ENCODE assay signal across 29 cellular contexts in the genomic region with DNA sequence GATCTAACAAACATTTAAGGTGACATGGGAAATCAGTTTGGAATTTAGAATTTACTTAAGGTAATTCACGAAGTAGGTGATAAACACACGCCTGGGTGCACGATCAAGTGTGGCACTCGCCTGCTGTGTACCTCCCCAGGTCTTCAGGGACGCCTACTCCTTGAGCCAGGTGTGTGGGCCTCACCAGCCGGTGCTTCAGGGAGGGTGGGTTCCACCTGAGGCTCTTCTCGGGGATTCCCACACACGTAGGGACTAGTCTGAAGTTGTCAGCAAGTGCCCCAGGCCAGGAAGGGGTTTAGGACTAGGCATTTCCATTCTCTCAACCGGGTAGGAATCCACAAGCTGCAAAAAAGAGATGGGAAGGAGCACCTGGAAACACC. TPM values are rescaled to one million over a fixed set of nuclear protein-coding genes. Genes with fewer than 3 reads are reported as not detected.
A peak's percentile ranks its signal among the peaks of the same experiment; 100 is the strongest.
DNase-seq lines count a peak whose midpoint lies in the region; ATAC-seq, FAIRE-seq and TF ChIP-seq lines count a peak whose summit lies in the region.
"Had no signal": no experiment of that assay in that cellular context is flagged by ENCODE, and none has a peak within 500 bp of the region (broad histone marks: within the 10 kb centered on the region; RNA-seq: fewer than 3 reads in every experiment).

No MANE protein-coding gene starts in this region.

- FAIRE-seq in D721Med (lab: Jason Lieb, UNC) = no peak
- FAIRE-seq: H54, islet of Langerhans, small intestine had no signal

- no peak for DNase-seq in activated CD4-positive, alpha-beta T cell treated with anti-CD3 and anti-CD28 coated beads, Interleukin-2, amount 10 ng/mL, durations not matched to agents 24 days and 14 days
- DNase-seq in activated CD4-positive, alpha-beta T cell treated with anti-CD3 and anti-CD28 coated beads for 48 hours = no peak
- DNase-seq in CD4-positive, CD25-positive, alpha-beta regulatory T cell = no peak
- no peak for DNase-seq in activated CD8-positive, alpha-beta T cell treated with anti-CD3 and anti-CD28 coated beads, Interleukin-2, amount 10 ng/mL, durations not matched to agents 7 days and 5 days
- DNase-seq in naive thymus-derived CD8-positive, alpha-beta T cell = no peak
- DNase-seq in uterus (no peak), D721Med (ENCODE audit: insufficient read length, low spot score) (no peak)
- DNase-seq: activated CD4-positive, alpha-beta T cell treated with anti-CD3 and anti-CD28 coated beads for 4 hours; central memory CD4-positive, alpha-beta T cell; cortex of kidney; DMS153; MM.1S; NCI-H1105 treated with DMSO at 0.1 percent for 48 hours; NCI-H2029; NCI-H226; NCI-H526 treated with DMSO at 0.1 percent for 48 hours; NK-92 treated with Interleukin-12 subunit alpha and Interleukin-12 subunit beta, amount 100 ng/mL, for 24 hours; small intestine; upper lobe of right lung had no signal

- ATAC-seq in CD4-positive, CD25-positive, alpha-beta regulatory T cell (ENCODE audit: low read depth in 2 of 2) = no peak
- no peak for ATAC-seq in activated CD8-positive, alpha-beta T cell treated with anti-CD3 and anti-CD28 coated beads, Interleukin-2, amount 10 ng/mL, durations not matched to agents 7 days and 5 days
- ATAC-seq in naive thymus-derived CD8-positive, alpha-beta T cell = peak in 1 of 2 donors; percentile 29
- ATAC-seq in GM18519 (IDR thresholded peaks at IDR 0.05; ENCODE audit: low FRiP score, unreplicated experiment) = no peak
- ATAC-seq: left lung, Right ventricle myocardium inferior had no signal

- no peak for TF ChIP-seq CTCF in uterus (IDR thresholded peaks at IDR 0.05)
- TF ChIP-seq CTCF in D721Med (IDR thresholded peaks at IDR 0.05; ENCODE audit: insufficient read depth, missing control alignments) = no peak

- POLR2A ChIA-PET in activated CD8-positive, alpha-beta T cell treated with anti-CD3 and anti-CD28 coated beads, Interleukin-2, amount 10 ng/mL, durations not matched to agents 7 days and 5 days (lab: Charles Lee) = no interaction called here
- POLR2A ChIA-PET in naive thymus-derived CD8-positive, alpha-beta T cell (lab: Charles Lee) = interaction anchor here (1.0 to 1.1 kb wide), 2 partner anchors 11 to 37 kb away, joined by 4 read pairs; no protein-coding TSS in a partner anchor

- H3K4me3 ChIP-seq in CD4-positive, CD25-positive, alpha-beta regulatory T cell (ENCODE audit: low read depth, low read length) = no peak overlapping the region
- H3K4me3 ChIP-seq in uterus = no peak overlapping the region
- H3K4me3 ChIP-seq: left lung, neural progenitor cell, right atrium auricular region, upper lobe of right lung had no signal

- no peaks in the 10 kb centered on the region for H3K9me3 Mint-ChIP-seq in activated CD4-positive, alpha-beta T cell treated with anti-CD3 and anti-CD28 coated beads, Interleukin-2, amount 10 ng/mL, durations not matched to agents 24 days and 14 days
- H3K9me3 Mint-ChIP-seq in CD4-positive, CD25-positive, alpha-beta regulatory T cell = no peaks in the 10 kb centered on the region
- no peaks in the 10 kb centered on the region for H3K9me3 Mint-ChIP-seq in activated CD8-positive, alpha-beta T cell treated with anti-CD3 and anti-CD28 coated beads, Interleukin-2, amount 10 ng/mL, durations not matched to agents 7 days and 5 days (ENCODE audit: insufficient read depth)
- H3K9me3 Mint-ChIP-seq in naive thymus-derived CD8-positive, alpha-beta T cell = no peaks in the 10 kb centered on the region
- H3K9me3 Mint-ChIP-seq: memory B cell, neural progenitor cell had no signal

- H3K9me3 ChIP-seq in CD4-positive, CD25-positive, alpha-beta regulatory T cell (ENCODE audit: control insufficient read depth in 2 of 2, low read length in 2 of 2) = no peaks in the 10 kb centered on the region
- H3K9me3 ChIP-seq in uterus = no peaks in the 10 kb centered on the region
- H3K9me3 ChIP-seq: left lung, right atrium auricular region, upper lobe of right lung had no signal

- CTCF ChIA-PET in activated CD8-positive, alpha-beta T cell treated with anti-CD3 and anti-CD28 coated beads, Interleukin-2, amount 10 ng/mL, durations not matched to agents 7 days and 5 days (lab: Charles Lee) = interaction anchor here (1.0 to 8.5 kb wide), 7 partner anchors 15 to 172 kb away, joined by 3 to 294 read pairs (median 6); partner anchors contain the start of genes FDXR, GRIN2C and RAB37

- H3K27me3 ChIP-seq in CD4-positive, CD25-positive, alpha-beta regulatory T cell (ENCODE audit: control insufficient read depth, insufficient read depth, low read length) = no peaks in the 10 kb centered on the region
- H3K27me3 ChIP-seq in uterus = no peaks in the 10 kb centered on the region
- H3K27me3 ChIP-seq: left lung, neural progenitor cell, right atrium auricular region, upper lobe of right lung had no signal

- peak overlapping the region; percentile 39 for H3K27ac Mint-ChIP-seq in activated CD4-positive, alpha-beta T cell treated with anti-CD3 and anti-CD28 coated beads, Interleukin-2, amount 10 ng/mL, durations not matched to agents 24 days and 14 days
- H3K27ac Mint-ChIP-seq in CD4-positive, CD25-positive, alpha-beta regulatory T cell = peak overlapping the region in 2 of 3 donors; percentile 31 to 74
- peak overlapping the region; percentile 80 for H3K27ac Mint-ChIP-seq in activated CD8-positive, alpha-beta T cell treated with anti-CD3 and anti-CD28 coated beads, Interleukin-2, amount 10 ng/mL, durations not matched to agents 7 days and 5 days
- peak overlapping the region; percentile 56 to 95 (median 88) for H3K27ac Mint-ChIP-seq in naive thymus-derived CD8-positive, alpha-beta T cell
- H3K27ac Mint-ChIP-seq: memory B cell, neural progenitor cell had no signal

- no peaks in the 10 kb centered on the region for H3K27me3 Mint-ChIP-seq in activated CD4-positive, alpha-beta T cell treated with anti-CD3 and anti-CD28 coated beads, Interleukin-2, amount 10 ng/mL, durations not matched to agents 24 days and 14 days
- H3K27me3 Mint-ChIP-seq in CD4-positive, CD25-positive, alpha-beta regulatory T cell = no peaks in the 10 kb centered on the region
- no peaks in the 10 kb centered on the region for H3K27me3 Mint-ChIP-seq in activated CD8-positive, alpha-beta T cell treated with anti-CD3 and anti-CD28 coated beads, Interleukin-2, amount 10 ng/mL, durations not matched to agents 7 days and 5 days (ENCODE audit: low read depth)
- H3K27me3 Mint-ChIP-seq in naive thymus-derived CD8-positive, alpha-beta T cell = no peaks in the 10 kb centered on the region
- H3K27me3 Mint-ChIP-seq: memory B cell had no signal

- H3K27ac ChIP-seq in CD4-positive, CD25-positive, alpha-beta regulatory T cell (ENCODE audit: insufficient read depth, low read length, poor library complexity, severe bottlenecking) = no peak overlapping the region
- H3K27ac ChIP-seq in uterus = no peak overlapping the region
- H3K27ac ChIP-seq: HL-60, left lung, neural progenitor cell, right atrium auricular region, upper lobe of right lung had no signal

- H3K36me3 ChIP-seq in CD4-positive, CD25-positive, alpha-beta regulatory T cell (ENCODE audit: control insufficient read depth, insufficient read depth, low read length) = peaks cover 15% of the 10 kb centered on the region
- H3K36me3 ChIP-seq in uterus = no peaks in the 10 kb centered on the region
- H3K36me3 ChIP-seq: neural progenitor cell, upper lobe of right lung had no signal

- intact Hi-C loops in activated CD4-positive, alpha-beta T cell treated with anti-CD3 and anti-CD28 coated beads, Interleukin-2, amount 10 ng/mL, durations not matched to agents 24 days and 14 days (cut with micrococcal nuclease) = no loop called here
- intact Hi-C loops in uterus (cut with DNase I; ENCODE audit: low total_unique reads) = no loop called here

- no peak for TF ChIP-seq POLR2A in uterus (IDR thresholded peaks at IDR 0.05)

- H3K4me1 Mint-ChIP-seq in activated CD4-positive, alpha-beta T cell treated with anti-CD3 and anti-CD28 coated beads, Interleukin-2, amount 10 ng/mL, durations not matched to agents 24 days and 14 days = peaks cover 50% of the 10 kb centered on the region
- peaks cover 7 to 58% (median 13%) of the 10 kb centered on the region in 4 donors for H3K4me1 Mint-ChIP-seq in CD4-positive, CD25-positive, alpha-beta regulatory T cell
- peaks cover 71% of the 10 kb centered on the region for H3K4me1 Mint-ChIP-seq in activated CD8-positive, alpha-beta T cell treated with anti-CD3 and anti-CD28 coated beads, Interleukin-2, amount 10 ng/mL, durations not matched to agents 7 days and 5 days (ENCODE audit: low read depth)
- H3K4me1 Mint-ChIP-seq in naive thymus-derived CD8-positive, alpha-beta T cell = peaks cover 29 to 74% (median 63%) of the 10 kb centered on the region in 4 donors
- H3K4me1 Mint-ChIP-seq: neural progenitor cell had no signal

- peaks cover 38% of the 10 kb centered on the region for H3K36me3 Mint-ChIP-seq in activated CD4-positive, alpha-beta T cell treated with anti-CD3 and anti-CD28 coated beads, Interleukin-2, amount 10 ng/mL, durations not matched to agents 24 days and 14 days (ENCODE audit: low read depth)
- H3K36me3 Mint-ChIP-seq in CD4-positive, CD25-positive, alpha-beta regulatory T cell = peaks cover 14% of the 10 kb centered on the region
- peaks cover 50% of the 10 kb centered on the region for H3K36me3 Mint-ChIP-seq in activated CD8-positive, alpha-beta T cell treated with anti-CD3 and anti-CD28 coated beads, Interleukin-2, amount 10 ng/mL, durations not matched to agents 7 days and 5 days (ENCODE audit: low read depth)
- H3K36me3 Mint-ChIP-seq in naive thymus-derived CD8-positive, alpha-beta T cell = peaks cover 0 to 29% (median 3%) of the 10 kb centered on the region in 3 donors
- H3K36me3 Mint-ChIP-seq: neural progenitor cell had no signal

- peak overlapping the region; percentile 41 for H3K4me3 Mint-ChIP-seq in activated CD4-positive, alpha-beta T cell treated with anti-CD3 and anti-CD28 coated beads, Interleukin-2, amount 10 ng/mL, durations not matched to agents 24 days and 14 days
- no peak overlapping the region for H3K4me3 Mint-ChIP-seq in CD4-positive, CD25-positive, alpha-beta regulatory T cell
- no peak overlapping the region for H3K4me3 Mint-ChIP-seq in activated CD8-positive, alpha-beta T cell treated with anti-CD3 and anti-CD28 coated beads, Interleukin-2, amount 10 ng/mL, durations not matched to agents 7 days and 5 days
- H3K4me3 Mint-ChIP-seq in naive thymus-derived CD8-positive, alpha-beta T cell = peak overlapping the region in 8 of 10 donors; percentile 4 to 74 (median 53)
- H3K4me3 Mint-ChIP-seq: memory B cell, neural progenitor cell had no signal

- H3K4me1 ChIP-seq in CD4-positive, CD25-positive, alpha-beta regulatory T cell (ENCODE audit: control insufficient read depth, insufficient read depth, low read length, poor library complexity, severe bottlenecking) = peaks cover 11% of the 10 kb centered on the region
- no peaks in the 10 kb centered on the region for H3K4me1 ChIP-seq in uterus
- H3K4me1 ChIP-seq: neural progenitor cell had no signal

RNA-seq across cellular contexts. Expression of gene NAT9, which starts 9.8 kb away (rescaled TPM):
- 62.7 and 67.6 TPM in 2 replicates for total RNA-seq in activated CD4-positive, alpha-beta T cell treated with anti-CD3 and anti-CD28 coated beads, Interleukin-2, amount 10 ng/mL, durations not matched to agents 24 days and 14 days
- total RNA-seq in CD4-positive, CD25-positive, alpha-beta regulatory T cell = 35.4 TPM
- polyA plus RNA-seq in CD4-positive, CD25-positive, alpha-beta regulatory T cell = 10 to 100 TPM; 16.2 to 22.0 (median 17.7) TPM
- 10 to 100 TPM; 28.3 to 30.7 TPM for total RNA-seq in activated CD8-positive, alpha-beta T cell treated with anti-CD3 and anti-CD28 coated beads, Interleukin-2, amount 10 ng/mL, durations not matched to agents 7 days and 5 days
- total RNA-seq in naive thymus-derived CD8-positive, alpha-beta T cell = 10 to 100 TPM; 66.5 to 71.5 TPM
- 10 to 100 TPM in 2 of 3 donors, 1 to 10 TPM in 1; 9.8 to 28.3 (median 20.2) TPM for polyA plus RNA-seq in naive thymus-derived CD8-positive, alpha-beta T cell
- total RNA-seq in uterus = 10 to 100 TPM in 3 of 4 donors, 1 to 10 TPM in 1; 5.4 to 53.3 (median 33.9) TPM

RNA-seq across cellular contexts. Expression of gene NHERF1, which starts 37.5 kb away (rescaled TPM):
- total RNA-seq in activated CD4-positive, alpha-beta T cell treated with anti-CD3 and anti-CD28 coated beads, Interleukin-2, amount 10 ng/mL, durations not matched to agents 24 days and 14 days = 134 and 138 TPM in 2 replicates
- total RNA-seq in CD4-positive, CD25-positive, alpha-beta regulatory T cell = 177 TPM
- polyA plus RNA-seq in CD4-positive, CD25-positive, alpha-beta regulatory T cell = 100 to 1,000 TPM; 373 to 453 (median 405) TPM
- 100 to 1,000 TPM; 286 to 296 TPM for total RNA-seq in activated CD8-positive, alpha-beta T cell treated with anti-CD3 and anti-CD28 coated beads, Interleukin-2, amount 10 ng/mL, durations not matched to agents 7 days and 5 days
- 100 to 1,000 TPM; 158 to 164 TPM for total RNA-seq in naive thymus-derived CD8-positive, alpha-beta T cell
- polyA plus RNA-seq in naive thymus-derived CD8-positive, alpha-beta T cell = 100 to 1,000 TPM; 277 to 351 (median 324) TPM
- 10 to 100 TPM in 3 of 4 donors, 1 to 10 TPM in 1; 3.3 to 16.9 (median 12.0) TPM for total RNA-seq in uterus

RNA-seq across cellular contexts. Expression of gene RAB37, which starts 48.9 kb away (rescaled TPM):
- total RNA-seq in activated CD4-positive, alpha-beta T cell treated with anti-CD3 and anti-CD28 coated beads, Interleukin-2, amount 10 ng/mL, durations not matched to agents 24 days and 14 days = 5.5 and 7.5 TPM in 2 replicates
- total RNA-seq in CD4-positive, CD25-positive, alpha-beta regulatory T cell = 85.5 TPM
- polyA plus RNA-seq in CD4-positive, CD25-positive, alpha-beta regulatory T cell = 100 to 1,000 TPM in 2 of 4 donors, 10 to 100 TPM in 2; 75.6 to 159 (median 104) TPM
- 10 to 100 TPM; 19.1 to 19.6 TPM for total RNA-seq in activated CD8-positive, alpha-beta T cell treated with anti-CD3 and anti-CD28 coated beads, Interleukin-2, amount 10 ng/mL, durations not matched to agents 7 days and 5 days
- total RNA-seq in naive thymus-derived CD8-positive, alpha-beta T cell = 10 to 100 TPM; 34.0 to 35.9 TPM
- polyA plus RNA-seq in naive thymus-derived CD8-positive, alpha-beta T cell = 100 to 1,000 TPM in 1 of 3 donors, 10 to 100 TPM in 2; 55.3 to 108 (median 76.0) TPM
- 1 to 10 TPM in 3 of 4 donors, under 1 TPM in 1; under 0.01 to 5.0 (median 1.7) TPM for total RNA-seq in uterus
- total RNA-seq: A172 had no signal

Comparison
In these comparisons a context has a peak if more than half of its experiments do, and no peak if none do; other contexts are left out.
1. H3K4me3 Mint-ChIP-seq: peak in activated CD4-positive, alpha-beta T cell treated with anti-CD3 and anti-CD28 coated beads, Interleukin-2, amount 10 ng/mL, durations not matched to agents 24 days and 14 days (single experiment) and naive thymus-derived CD8-positive, alpha-beta T cell (8 of 10); none in CD4-positive, CD25-positive, alpha-beta regulatory T cell (0 of 4) and activated CD8-positive, alpha-beta T cell treated with anti-CD3 and anti-CD28 coated beads, Interleukin-2, amount 10 ng/mL, durations not matched to agents 7 days and 5 days (single experiment).
2. Peak in every context shown above with its lines, with median percentiles within 50 percentile points of each other: H3K27ac Mint-ChIP-seq.